ENCODE assay signal across 19 cellular contexts in the genomic region with DNA sequence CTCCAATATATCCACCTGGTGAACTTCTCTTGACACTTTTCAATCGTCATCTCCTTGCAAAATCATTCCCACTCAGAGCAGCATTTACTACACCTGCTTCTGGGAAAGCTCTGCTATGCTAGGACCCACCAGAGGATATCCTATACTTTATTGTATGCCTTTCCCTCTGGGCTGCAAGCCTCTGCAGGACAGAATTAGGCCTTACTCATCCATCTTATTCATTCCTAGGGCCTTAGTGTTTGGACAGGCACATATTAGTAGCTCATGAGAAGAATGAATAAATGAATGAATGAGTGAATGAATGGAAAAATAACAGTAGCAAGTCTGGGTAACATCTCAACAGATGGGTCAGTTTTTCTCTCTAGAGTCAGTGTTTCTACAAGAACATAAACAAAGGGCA.
DNase-seq lines count a peak whose midpoint lies in the region; ATAC-seq and TF ChIP-seq lines count a peak whose summit lies in the region.
"Had no signal": no experiment of that assay in that cellular context is flagged by ENCODE, and none has a peak within 500 bp of the region (broad histone marks: within the 10 kb centered on the region; RNA-seq: fewer than 3 reads in every experiment).

No MANE protein-coding gene starts in this region.

- peak; percentile 13 for DNase-seq in mammary epithelial cell
- DNase-seq in MCF 10A (ENCODE audit: unreplicated experiment), result no peak
- DNase-seq in foreskin keratinocyte, result peak; percentile 34 to 74
- DNase-seq in Ammon's horn (ENCODE audit: low spot score), result no peak
- no peak for DNase-seq in MM.1S
- DNase-seq: BE2C; C1 segment of cervical spinal cord; Caco-2; CD4-positive, CD25-positive, alpha-beta regulatory T cell; CD8-positive, alpha-beta T cell; DMS153; EL; GDM1; H9 had no signal

- dilution Hi-C loops in mammary epithelial cell (cut with HindIII; ENCODE audit: low sequenced_read_pairs), result loop anchor here (5.0 kb wide), 1 partner anchor 46 kb away; no protein-coding TSS in a partner anchor

- H3K4me3 ChIP-seq in mammary epithelial cell (replicated peaks in 1 of 3; ENCODE audit: insufficient read depth in 1 of 3, low read depth in 2 of 3, low read length in 3 of 3) (no peak overlapping the region), MM.1S (ENCODE audit: low read length) (no peak overlapping the region)
- H3K4me3 ChIP-seq: GM12878, GM23338 had no signal

- intact Hi-C loops in mammary epithelial cell (cut with micrococcal nuclease) (loop anchor here (2.0 kb wide), 1 partner anchor 218 kb away; no protein-coding TSS in a partner anchor), MCF 10A (cut with micrococcal nuclease) (no loop called here)

- no peaks in the 10 kb centered on the region for H3F3A ChIP-seq in MM.1S (ENCODE audit: insufficient read depth, low read length)

- CTCF ChIA-PET in mammary epithelial cell (lab: Charles Lee; ENCODE audit: low non-redundant PET) (no interaction called here), MCF 10A (lab: Yijun Ruan, JAX) (interaction anchor here (0.6 to 1.4 kb wide), 4 partner anchors 19 to 217 kb away, joined by 3 to 7 read pairs (median 3); partner anchors contain the start of gene MAFB)

- H3K36me3 ChIP-seq in mammary epithelial cell (ENCODE audit: insufficient read depth, low read length), result no peaks in the 10 kb centered on the region
- no peaks in the 10 kb centered on the region for H3K36me3 ChIP-seq in MM.1S (replicated peaks; ENCODE audit: insufficient read depth, low read length)
- H3K36me3 ChIP-seq: BE2C had no signal

- no TSS peak for BruUV-seq in mammary epithelial cell (replicated peaks; lab: Mats Ljungman, UMichigan)
- no TSS peak for BruUV-seq in MCF 10A (replicated peaks; lab: Mats Ljungman, UMichigan)

- H3K9me3 ChIP-seq in mammary epithelial cell (replicated peaks; ENCODE audit: insufficient read depth, low read length), result no peaks in the 10 kb centered on the region
- H3K9me3 ChIP-seq in MM.1S (replicated peaks; ENCODE audit: insufficient read depth, low read length), result no peaks in the 10 kb centered on the region
- H3K9me3 ChIP-seq: BE2C, Caco-2 had no signal

- H3K9me2 ChIP-seq in MM.1S (replicated peaks; ENCODE audit: insufficient read depth, low read length), result no peaks in the 10 kb centered on the region

- H3K4me2 ChIP-seq in mammary epithelial cell (ENCODE audit: insufficient read depth, low read depth, low read length), result no peak overlapping the region
- no peak overlapping the region for H3K4me2 ChIP-seq in MM.1S (ENCODE audit: low read depth, low read length)
- H3K4me2 ChIP-seq: GM23338 had no signal

- H3K27ac ChIP-seq in mammary epithelial cell (ENCODE audit: insufficient read depth, low read depth, low read length) (no peak overlapping the region), VCaP (peak overlapping the region; percentile 97; the same call in 1 of the 2 replicates), foreskin keratinocyte (no peak overlapping the region), MM.1S (ENCODE audit: low read length) (no peak overlapping the region)
- H3K27ac ChIP-seq: 22Rv1 had no signal

- H4K20me1 ChIP-seq in mammary epithelial cell (ENCODE audit: insufficient read depth, low read length), result no peaks in the 10 kb centered on the region
- no peaks in the 10 kb centered on the region for H4K20me1 ChIP-seq in MM.1S (ENCODE audit: insufficient read depth, low read length)

- no peak overlapping the region for H2AFZ ChIP-seq in mammary epithelial cell (ENCODE audit: low read depth, low read length)
- H2AFZ ChIP-seq in MM.1S (ENCODE audit: low read length), result no peak overlapping the region
- H2AFZ ChIP-seq: GM23338 had no signal

- no peaks in the 10 kb centered on the region for H3K9me3 Mint-ChIP-seq in MCF 10A (ENCODE audit: unreplicated experiment)
- H3K9me3 Mint-ChIP-seq: CD8-positive, alpha-beta T cell; GM23338; H9 had no signal

- H3K4me1 Mint-ChIP-seq in MCF 10A (ENCODE audit: insufficient read depth, unreplicated experiment), result peaks cover 5% of the 10 kb centered on the region
- H3K4me1 Mint-ChIP-seq: CD4-positive, CD25-positive, alpha-beta regulatory T cell had no signal

- no peak overlapping the region for H3K27ac Mint-ChIP-seq in MCF 10A (ENCODE audit: low read depth, unreplicated experiment)
- H3K27ac Mint-ChIP-seq: CD4-positive, CD25-positive, alpha-beta regulatory T cell; CD8-positive, alpha-beta T cell; GM23338; H9 had no signal

- H3K36me3 Mint-ChIP-seq in MCF 10A (ENCODE audit: insufficient read depth, unreplicated experiment), result no peaks in the 10 kb centered on the region
- H3K36me3 Mint-ChIP-seq: CD4-positive, CD25-positive, alpha-beta regulatory T cell; CD8-positive, alpha-beta T cell had no signal

- POLR2A ChIA-PET in MCF 10A (lab: Yijun Ruan, JAX), result interaction anchor here (1.6 kb wide), 1 partner anchor 216 kb away, joined by 5 read pairs; the partner anchor contains the start of gene MAFB

- H3K27me3 Mint-ChIP-seq in MCF 10A (ENCODE audit: insufficient read depth, unreplicated experiment), result no peaks in the 10 kb centered on the region
- H3K27me3 Mint-ChIP-seq: CD4-positive, CD25-positive, alpha-beta regulatory T cell had no signal

- H3K4me1 ChIP-seq in mammary epithelial cell (ENCODE audit: insufficient read depth, low read length) (no peaks in the 10 kb centered on the region), foreskin keratinocyte (no peaks in the 10 kb centered on the region), MM.1S (ENCODE audit: low read length) (no peaks in the 10 kb centered on the region)
- H3K4me1 ChIP-seq: BE2C had no signal

- 60% methylated on average over 1 of the region's 1 CpG for WGBS in mammary epithelial cell (ENCODE audit: low coverage, missing lambda C conversion rate)

- H3K4me3 Mint-ChIP-seq in MCF 10A (ENCODE audit: unreplicated experiment), result no peak overlapping the region
- H3K4me3 Mint-ChIP-seq: CD4-positive, CD25-positive, alpha-beta regulatory T cell; CD8-positive, alpha-beta T cell; GM23338; H9 had no signal

- H3K79me2 ChIP-seq in mammary epithelial cell (ENCODE audit: insufficient read depth, low read length) (no peaks in the 10 kb centered on the region), MM.1S (ENCODE audit: low read length) (no peaks in the 10 kb centered on the region)

- no peak overlapping the region for H3K9ac ChIP-seq in mammary epithelial cell (ENCODE audit: insufficient read depth, low read length)
- no peak overlapping the region for H3K9ac ChIP-seq in MM.1S (ENCODE audit: low read length)

- ATAC-seq in foreskin keratinocyte, result peak; percentile 60
- ATAC-seq: CD8-positive, alpha-beta T cell; GM12878; GM23338; HCT116 had no signal

- in situ Hi-C loops in mammary epithelial cell (cut with MboI; ENCODE audit: low sequenced_read_pairs in 2 of 2), result no loop called here

- TF ChIP-seq CTCF in mammary epithelial cell (conservative IDR thresholded peaks at IDR 0.05 in 1 of 2, IDR thresholded peaks at IDR 0.05 in 1 of 2; ENCODE audit: extremely low read depth in 1 of 2, insufficient read depth in 1 of 2, low read depth in 1 of 2, low read length in 2 of 2), result no peak
- no peak for TF ChIP-seq CTCF in MCF 10A (IDR thresholded peaks at IDR 0.05; ENCODE audit: unreplicated experiment)
- TF ChIP-seq CTCF in VCaP (conservative IDR thresholded peaks at IDR 0.05), result no peak
- TF ChIP-seq CTCF in foreskin keratinocyte (conservative IDR thresholded peaks at IDR 0.05), result no peak
- TF ChIP-seq CTCF in MM.1S (IDR thresholded peaks at IDR 0.05; ENCODE audit: low read length), result no peak

- H3K27me3 ChIP-seq in mammary epithelial cell (ENCODE audit: insufficient read depth, low read length) (no peaks in the 10 kb centered on the region), foreskin keratinocyte (no peaks in the 10 kb centered on the region), MM.1S (replicated peaks; ENCODE audit: insufficient read depth, low read length) (no peaks in the 10 kb centered on the region)
- H3K27me3 ChIP-seq: BE2C had no signal

Comparison
In these comparisons a context has a peak if more than half of its experiments do, and no peak if none do; other contexts are left out.
1. DNase-seq: peak in mammary epithelial cell (single experiment) and foreskin keratinocyte (2 of 2); none in MCF 10A (single experiment), Ammon's horn (single experiment) and MM.1S (single experiment).